ENCODE assay signal across 26 cellular contexts in the genomic region with DNA sequence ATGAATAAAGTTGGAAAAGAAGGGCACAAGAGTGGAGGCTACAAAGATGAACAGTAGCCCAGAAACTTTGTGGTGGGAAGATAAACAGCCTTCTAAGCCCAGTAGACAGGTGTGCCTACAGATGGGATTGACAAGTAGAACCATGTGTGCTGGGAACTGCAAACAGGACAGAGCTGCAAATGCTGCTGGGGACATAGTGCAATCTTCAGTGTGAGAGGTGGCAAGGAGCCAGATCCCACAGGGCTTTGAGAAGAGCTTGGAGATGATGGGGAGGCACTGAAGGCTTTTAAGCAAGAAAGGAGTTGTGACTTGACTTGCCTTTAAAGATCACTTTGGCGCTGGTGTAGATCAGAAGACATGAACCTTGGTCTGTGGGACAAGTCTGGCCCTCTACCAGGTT.
DNase-seq lines count a peak whose midpoint lies in the region; ATAC-seq, FAIRE-seq and TF ChIP-seq lines count a peak whose summit lies in the region.
"Had no signal": no experiment of that assay in that cellular context is flagged by ENCODE, and none has a peak within 500 bp of the region (broad histone marks: within the 10 kb centered on the region; RNA-seq: fewer than 3 reads in every experiment).

No MANE protein-coding gene starts in this region.

- no peaks in the 10 kb centered on the region for H4K20me1 ChIP-seq in keratinocyte (ENCODE audit: control insufficient read depth, extremely low read depth, insufficient read depth, low read length)

- no peak for ATAC-seq in activated T-helper 17 cell treated with anti-CD3 and anti-CD28 coated beads, Interleukin-2, amount 50 U/mL, for 72 hours (replicated peaks)
- no peak for ATAC-seq in GM21619 (IDR thresholded peaks at IDR 0.05; ENCODE audit: unreplicated experiment)
- ATAC-seq: activated CD4-positive, CD25-positive, alpha-beta regulatory T cell treated with anti-CD3 and anti-CD28 coated beads, Interleukin-2, amount 50 U/mL, for 24 hours; activated CD8-positive, alpha-beta T cell treated with anti-CD3 and anti-CD28 coated beads for 36 hours; body of pancreas; lower lobe of right lung; stimulated activated naive CD8-positive, alpha-beta T cell treated with anti-CD3 and anti-CD28 coated beads, Interleukin-15, amount 100 ng/mL, for 72 hours had no signal

- FAIRE-seq in keratinocyte (lab: Jason Lieb, UNC) = peak; percentile 9
- FAIRE-seq: endometrium, GM18507, kidney had no signal

- no peaks in the 10 kb centered on the region for H3K27me3 Mint-ChIP-seq in activated T-helper 17 cell treated with anti-CD3 and anti-CD28 coated beads, Interleukin-2, amount 50 U/mL, for 72 hours
- H3K27me3 Mint-ChIP-seq: activated CD8-positive, alpha-beta T cell treated with anti-CD3 and anti-CD28 coated beads for 36 hours; stimulated activated naive CD8-positive, alpha-beta T cell treated with anti-CD3 and anti-CD28 coated beads, Interleukin-15, amount 100 ng/mL, for 72 hours had no signal

- no peaks in the 10 kb centered on the region for H3K9me3 ChIP-seq in keratinocyte (ENCODE audit: control insufficient read depth, low read depth, low read length)
- H3K9me3 ChIP-seq: body of pancreas, lower lobe of right lung, right lobe of liver, tibial nerve had no signal

- H2AFZ ChIP-seq in keratinocyte (ENCODE audit: control insufficient read depth, low read length) = no peak overlapping the region

- H3K27me3 ChIP-seq in keratinocyte (ENCODE audit: control insufficient read depth, extremely low read depth, insufficient read depth, low read length) = no peaks in the 10 kb centered on the region
- H3K27me3 ChIP-seq: body of pancreas, right lobe of liver, tibial nerve had no signal

- H3K36me3 Mint-ChIP-seq in activated T-helper 17 cell treated with anti-CD3 and anti-CD28 coated beads, Interleukin-2, amount 50 U/mL, for 72 hours (ENCODE audit: low read depth) = no peaks in the 10 kb centered on the region
- H3K36me3 Mint-ChIP-seq: CD14-positive monocyte had no signal

- H3K9me1 ChIP-seq in keratinocyte (ENCODE audit: control insufficient read depth, extremely low read depth, insufficient read depth, low read length) = no peaks in the 10 kb centered on the region

- H3K27ac ChIP-seq in keratinocyte (ENCODE audit: control insufficient read depth, insufficient read depth, low read length) = no peak overlapping the region
- H3K27ac ChIP-seq: body of pancreas, coronary artery, HL-60, lower lobe of right lung, right lobe of liver, tibial nerve had no signal

- no peaks in the 10 kb centered on the region for H3K4me1 Mint-ChIP-seq in activated T-helper 17 cell treated with anti-CD3 and anti-CD28 coated beads, Interleukin-2, amount 50 U/mL, for 72 hours
- H3K4me1 Mint-ChIP-seq: neural crest cell; stimulated activated naive CD8-positive, alpha-beta T cell treated with anti-CD3 and anti-CD28 coated beads, Interleukin-15, amount 100 ng/mL, for 72 hours had no signal

- dilution Hi-C loops in keratinocyte (cut with MboI; ENCODE audit: extremely low pct_ligation_motif_present, low sequenced_read_pairs) = no loop called here

- no peak overlapping the region for H3K4me2 ChIP-seq in keratinocyte (ENCODE audit: control insufficient read depth, extremely low read depth, insufficient read depth, low read depth, low read length)

- no peak for TF ChIP-seq CTCF in keratinocyte (optimal IDR thresholded peaks at IDR 0.05 in 1 of 3, IDR thresholded peaks at IDR 0.05 in 1 of 3, conservative IDR thresholded peaks at IDR 0.05 in 1 of 3; ENCODE audit: extremely low read depth in 1 of 3, insufficient read depth in 2 of 3, low read length in 3 of 3)

- H3K9ac ChIP-seq in keratinocyte (ENCODE audit: control insufficient read depth, extremely low read depth, insufficient read depth, low read length) = no peak overlapping the region

- no peaks in the 10 kb centered on the region for H3K79me2 ChIP-seq in keratinocyte (ENCODE audit: control insufficient read depth, insufficient read depth, low read length)

- no peak overlapping the region for H3K4me3 Mint-ChIP-seq in activated T-helper 17 cell treated with anti-CD3 and anti-CD28 coated beads, Interleukin-2, amount 50 U/mL, for 72 hours
- H3K4me3 Mint-ChIP-seq: activated CD8-positive, alpha-beta T cell treated with anti-CD3 and anti-CD28 coated beads for 36 hours; CD14-positive monocyte; neural crest cell; stimulated activated naive CD8-positive, alpha-beta T cell treated with anti-CD3 and anti-CD28 coated beads, Interleukin-15, amount 100 ng/mL, for 72 hours had no signal

- no peak overlapping the region for H3K27ac Mint-ChIP-seq in activated T-helper 17 cell treated with anti-CD3 and anti-CD28 coated beads, Interleukin-2, amount 50 U/mL, for 72 hours
- H3K27ac Mint-ChIP-seq: activated CD8-positive, alpha-beta T cell treated with anti-CD3 and anti-CD28 coated beads for 36 hours; CD14-positive monocyte; stimulated activated naive CD8-positive, alpha-beta T cell treated with anti-CD3 and anti-CD28 coated beads, Interleukin-15, amount 100 ng/mL, for 72 hours had no signal

- peak; percentile 30 for DNase-seq in COLO668 (lab: John Stamatoyannopoulos, UW; ENCODE audit: unreplicated experiment)
- peak; percentile 71 for DNase-seq in LHCN-M2 (ENCODE audit: low read depth)
- peak; percentile 13 to 45 for DNase-seq in SHP77 (lab: John Stamatoyannopoulos, UW)
- DNase-seq in keratinocyte (ENCODE audit: low read depth, low spot score) = no peak
- DNase-seq in islet precursor cell = no peak
- DNase-seq in MV-4-11 (lab: John Stamatoyannopoulos, UW) = no peak
- DNase-seq: activated CD8-positive, alpha-beta T cell treated with anti-CD3 and anti-CD28 coated beads for 36 hours; activated T-cell treated with anti-CD3 and anti-CD28 coated beads for 4 hours; DMS153; kidney; lower lobe of right lung; NCI-H82; right lobe of liver; SIG-M5; stimulated activated naive CD8-positive, alpha-beta T cell treated with anti-CD3 and anti-CD28 coated beads, Interleukin-15, amount 100 ng/mL, for 72 hours had no signal

- H3K9me3 Mint-ChIP-seq in activated T-helper 17 cell treated with anti-CD3 and anti-CD28 coated beads, Interleukin-2, amount 50 U/mL, for 72 hours = peaks cover 12% of the 10 kb centered on the region
- H3K9me3 Mint-ChIP-seq: activated CD8-positive, alpha-beta T cell treated with anti-CD3 and anti-CD28 coated beads for 36 hours had no signal

- H3K36me3 ChIP-seq in keratinocyte (ENCODE audit: control insufficient read depth in 2 of 2, extremely low read depth in 1 of 2, insufficient read depth in 2 of 2, low read length in 2 of 2) = no peaks in the 10 kb centered on the region
- H3K36me3 ChIP-seq: lower lobe of right lung, right lobe of liver, tibial nerve had no signal

- H3K4me3 ChIP-seq in keratinocyte (ENCODE audit: control insufficient read depth in 2 of 3, extremely low read depth in 1 of 3, insufficient read depth in 2 of 3, low read depth in 1 of 3, low read length in 3 of 3) = no peak overlapping the region
- H3K4me3 ChIP-seq: body of pancreas, coronary artery, lower lobe of right lung, right lobe of liver, tibial nerve had no signal

- H3K4me1 ChIP-seq in keratinocyte (ENCODE audit: control insufficient read depth, extremely low read depth, insufficient read depth, low read length) = peaks cover 25% of the 10 kb centered on the region
- H3K4me1 ChIP-seq: body of pancreas, lower lobe of right lung, right lobe of liver had no signal

Comparison
In these comparisons a context has a peak if more than half of its experiments do, and no peak if none do; other contexts are left out.
1. DNase-seq: peak in COLO668 (single experiment), LHCN-M2 (single experiment) and SHP77 (2 of 2); none in keratinocyte (single experiment), islet precursor cell (single experiment) and MV-4-11 (single experiment).